ENCODE assay signal across 9 cellular contexts in the genomic region with DNA sequence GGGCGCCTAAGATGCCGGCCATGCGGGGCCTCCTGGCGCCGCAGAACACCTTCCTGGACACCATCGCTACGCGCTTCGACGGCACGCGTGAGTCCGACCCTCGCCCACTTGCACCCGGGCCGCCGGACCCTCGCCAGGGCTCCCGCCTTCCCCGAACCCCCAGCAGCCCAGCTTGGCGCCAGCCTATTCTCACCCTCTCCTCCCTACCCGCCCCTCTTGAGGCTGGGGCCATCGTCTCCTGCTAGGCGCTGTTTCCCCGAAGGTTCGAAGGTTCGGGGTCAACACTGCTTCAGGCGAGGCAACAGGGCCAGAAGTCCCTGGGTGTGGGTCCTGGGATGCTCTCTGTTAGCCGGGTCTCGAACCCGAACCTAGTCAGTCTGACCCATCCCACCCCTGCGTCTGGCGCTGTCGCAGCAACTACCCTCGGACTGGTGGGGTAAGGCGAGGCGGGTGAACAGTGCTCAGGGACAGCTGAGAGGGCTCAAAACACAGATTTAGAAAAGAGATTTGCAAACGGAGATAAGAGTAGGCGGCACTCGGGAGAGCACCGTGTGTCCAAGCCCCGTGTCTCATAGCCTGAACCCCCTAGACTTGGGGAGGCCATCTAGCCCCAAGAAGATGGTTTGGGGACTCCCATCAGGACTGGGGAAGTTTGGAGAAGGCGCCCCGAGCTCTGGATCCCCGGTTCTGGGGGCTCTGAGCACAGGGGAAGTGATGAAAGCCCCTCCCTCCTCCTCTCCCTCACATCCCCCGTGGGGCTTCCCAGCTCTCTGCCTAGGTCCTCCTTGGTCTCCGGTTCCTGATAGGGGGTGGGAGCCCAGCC. TPM values are rescaled to one million over a fixed set of nuclear protein-coding genes. Genes with fewer than 3 reads are reported as not detected.
A peak's percentile ranks its signal among the peaks of the same experiment; 100 is the strongest.
DNase-seq lines count a peak whose midpoint lies in the region; ATAC-seq and TF ChIP-seq lines count a peak whose summit lies in the region.
"Had no signal": no experiment of that assay in that cellular context is flagged by ENCODE, and none has a peak within 500 bp of the region (broad histone marks: within the 10 kb centered on the region; RNA-seq: fewer than 3 reads in every experiment).

No MANE protein-coding gene starts in this region.

- peak overlapping the region; percentile 55; the same call in 1 of the 2 replicates for H3K4me2 ChIP-seq in GM23338

- peaks cover 8 to 40% (median 19%) of the 10 kb centered on the region in 4 donors for H3K4me1 Mint-ChIP-seq in CD4-positive, alpha-beta memory T cell
- peaks cover 39% of the 10 kb centered on the region for H3K4me1 Mint-ChIP-seq in GM23338
- peaks cover 22 to 53% (median 44%) of the 10 kb centered on the region in 4 donors for H3K4me1 Mint-ChIP-seq in naive thymus-derived CD8-positive, alpha-beta T cell

- H3K4me3 Mint-ChIP-seq in CD4-positive, alpha-beta memory T cell, result peak overlapping the region; percentile 64 to 80 (median 76)
- peak overlapping the region; percentile 57 for H3K4me3 Mint-ChIP-seq in GM23338
- peak overlapping the region; percentile 68 to 83 (median 78) for H3K4me3 Mint-ChIP-seq in naive thymus-derived CD8-positive, alpha-beta T cell

- H3K36me3 ChIP-seq in CD4-positive, alpha-beta memory T cell (ENCODE audit: insufficient read depth, low read length), result no peaks in the 10 kb centered on the region
- H3K36me3 ChIP-seq in GM23338 (ENCODE audit: insufficient read depth) (no peaks in the 10 kb centered on the region; the same call in 1 of the 2 replicates), ascending aorta (no peaks in the 10 kb centered on the region)

- 0 out of 2 replicates have a peak overlapping the region, but pooled peaks have one; percentile 47 for H2AFZ ChIP-seq in GM23338

- peaks cover 0 to 1% of the 10 kb centered on the region in 2 donors for H3K36me3 Mint-ChIP-seq in CD4-positive, alpha-beta memory T cell
- H3K36me3 Mint-ChIP-seq in GM23338 (ENCODE audit: low read depth), result no peaks in the 10 kb centered on the region; the same call in 2 of the 3 replicates
- no peaks in the 10 kb centered on the region for H3K36me3 Mint-ChIP-seq in naive thymus-derived CD8-positive, alpha-beta T cell

- DNase-seq in CD4-positive, alpha-beta memory T cell, result no peak
- DNase-seq in GM23338 (ENCODE audit: low spot score) (no peak), ascending aorta (ENCODE audit: low spot score in 2 of 2) (peak in 1 of 2 donors; percentile 46)
- DNase-seq in naive thymus-derived CD8-positive, alpha-beta T cell, result no peak

- H4K20me1 ChIP-seq in GM23338 (replicated peaks; ENCODE audit: insufficient read depth), result peaks cover 4% of the 10 kb centered on the region; the same call in 1 of the 2 replicates

- CTCF ChIA-PET in CD4-positive, alpha-beta memory T cell (lab: Charles Lee; ENCODE audit: partially characterized antibody), result interaction anchor here (0.6 to 1.5 kb wide), 4 partner anchors 13 to 181 kb away, joined by 3 to 4 read pairs (median 3); no protein-coding TSS in a partner anchor

- no peak overlapping the region for H3K4me3 ChIP-seq in CD4-positive, alpha-beta memory T cell (ENCODE audit: low read length in 2 of 2)
- H3K4me3 ChIP-seq in GM23338, result peak overlapping the region; percentile 43; the same call in 1 of the 2 replicates
- H3K4me3 ChIP-seq in ascending aorta, result peak overlapping the region; percentile 51 to 72

- H3K79me2 ChIP-seq in GM23338 (replicated peaks; ENCODE audit: insufficient read depth), result no peaks in the 10 kb centered on the region

- no peaks in the 10 kb centered on the region for H3K9me2 ChIP-seq in GM23338 (ENCODE audit: insufficient read depth)

- H3K9me3 ChIP-seq in CD4-positive, alpha-beta memory T cell (ENCODE audit: control insufficient read depth in 1 of 2, low read length in 2 of 2), result no peaks in the 10 kb centered on the region
- no peaks in the 10 kb centered on the region for H3K9me3 ChIP-seq in ascending aorta

- no peak for ATAC-seq in GM23338
- ATAC-seq in naive thymus-derived CD8-positive, alpha-beta T cell, result peak in 1 of 2 donors; percentile 2
- no peak for ATAC-seq in HG02623 (IDR thresholded peaks at IDR 0.05; ENCODE audit: unreplicated experiment)
- no peak for ATAC-seq in GM21515 (IDR thresholded peaks at IDR 0.05; ENCODE audit: unreplicated experiment)
- ATAC-seq in HG03139 (IDR thresholded peaks at IDR 0.05; ENCODE audit: unreplicated experiment), result no peak
- ATAC-seq in GM18520 (IDR thresholded peaks at IDR 0.05; ENCODE audit: unreplicated experiment), result no peak

- no peak for TF ChIP-seq CTCF in GM23338 (conservative IDR thresholded peaks at IDR 0.05; ENCODE audit: low read depth in 2 of 2)
- TF ChIP-seq CTCF in ascending aorta (IDR thresholded peaks at IDR 0.05), result no peak

- H3F3A ChIP-seq in GM23338 (replicated peaks; ENCODE audit: low read depth), result no peaks in the 10 kb centered on the region

- H3K27ac Mint-ChIP-seq in CD4-positive, alpha-beta memory T cell, result peak overlapping the region in 6 of 7 donors; percentile 32 to 70 (median 64)
- no peak overlapping the region for H3K27ac Mint-ChIP-seq in GM23338
- peak overlapping the region in 9 of 10 donors; percentile 17 to 90 (median 74) for H3K27ac Mint-ChIP-seq in naive thymus-derived CD8-positive, alpha-beta T cell

- H3K9me3 Mint-ChIP-seq in CD4-positive, alpha-beta memory T cell, result no peaks in the 10 kb centered on the region
- H3K9me3 Mint-ChIP-seq in GM23338, result no peaks in the 10 kb centered on the region; the same call in 1 of the 3 replicates
- H3K9me3 Mint-ChIP-seq in naive thymus-derived CD8-positive, alpha-beta T cell, result no peaks in the 10 kb centered on the region

- H3K4me1 ChIP-seq in CD4-positive, alpha-beta memory T cell (ENCODE audit: insufficient read depth, low read length), result peaks cover 21% of the 10 kb centered on the region
- H3K4me1 ChIP-seq in GM23338 (ENCODE audit: insufficient read depth) (peaks cover 18% of the 10 kb centered on the region), ascending aorta (peaks cover 0 to 9% of the 10 kb centered on the region in 2 donors)

- peaks cover 0 to 5% of the 10 kb centered on the region in 2 donors for H3K27me3 Mint-ChIP-seq in CD4-positive, alpha-beta memory T cell
- peaks cover 91% of the 10 kb centered on the region for H3K27me3 Mint-ChIP-seq in GM23338 (ENCODE audit: insufficient read depth, low read depth, poor library complexity)
- peaks cover 0 to 5% (median 0%) of the 10 kb centered on the region in 5 donors for H3K27me3 Mint-ChIP-seq in naive thymus-derived CD8-positive, alpha-beta T cell

- no peaks in the 10 kb centered on the region for H3K27me3 ChIP-seq in CD4-positive, alpha-beta memory T cell (ENCODE audit: insufficient read depth, low read length)
- H3K27me3 ChIP-seq in GM23338 (ENCODE audit: insufficient read depth) (peaks cover 100% of the 10 kb centered on the region), ascending aorta (peaks cover 5% of the 10 kb centered on the region)

- H3K27ac ChIP-seq in CD4-positive, alpha-beta memory T cell (ENCODE audit: low read depth, low read length), result no peak overlapping the region
- H3K27ac ChIP-seq in GM23338 (ENCODE audit: low read depth) (no peak overlapping the region), ascending aorta (no peak overlapping the region)
- H3K27ac ChIP-seq: foreskin keratinocyte had no signal

- POLR2A ChIA-PET in CD4-positive, alpha-beta memory T cell (lab: Charles Lee; ENCODE audit: partially characterized antibody), result interaction anchor here (0.7 to 2.8 kb wide), 5 partner anchors 13 to 177 kb away, joined by 3 to 19 read pairs (median 3); a partner anchor contains a TSS
- POLR2A ChIA-PET in naive thymus-derived CD8-positive, alpha-beta T cell (lab: Charles Lee), result interaction anchor here (0.6 to 4.4 kb wide), 6 partner anchors 10 to 420 kb away, joined by 3 to 24 read pairs (median 4); no protein-coding TSS in a partner anchor

- intact Hi-C loops in CD4-positive, alpha-beta memory T cell (cut with micrococcal nuclease), result loop anchor here (1.0 to 2.0 kb wide), 2 partner anchors 84 to 303 kb away; a partner anchor contains a TSS
- intact Hi-C loops in ascending aorta (cut with DNase I), result no loop called here

TF ChIP-seq in GM23338, 12 proteins besides CTCF, POLR2A, EP300 and RAD21 (continues in another document):
- TF ChIP-seq JUNB (IDR thresholded peaks at IDR 0.05; ENCODE audit: unreplicated experiment), result no peak
- TF ChIP-seq POLR2AphosphoS5 (IDR thresholded peaks at IDR 0.05; ENCODE audit: low read depth), result no peak
- TF ChIP-seq EZH2 (IDR thresholded peaks at IDR 0.05; ENCODE audit: low read depth, unreplicated experiment), result peak; percentile 97

RNA-seq across cellular contexts. Expression of a gene that starts 0.8 kb away (rescaled TPM):
- 1 to 10 TPM; 1.3 to 2.4 TPM for total RNA-seq in CD4-positive, alpha-beta memory T cell
- 1 to 10 TPM in 1 of 2 donors, under 1 TPM in 1; 0.97 to 1.5 TPM for polyA plus RNA-seq in CD4-positive, alpha-beta memory T cell
- total RNA-seq in GM23338 (2014; rRNA removed; shearing (Covaris generic)), result 0.12 and 0.52 TPM in 2 replicates
- 0.21 and 0.28 TPM in 2 replicates for polyA plus RNA-seq in GM23338 (2016; fragmentation: Nextera tagmentation; extraction: Ambion mirVana)
- not detected for total RNA-seq in ascending aorta
- 1 to 10 TPM; 7.1 to 8.5 TPM for total RNA-seq in naive thymus-derived CD8-positive, alpha-beta T cell
- 1 to 10 TPM; 2.4 to 5.7 (median 3.4) TPM for polyA plus RNA-seq in naive thymus-derived CD8-positive, alpha-beta T cell

RNA-seq across cellular contexts. Expression of a gene that starts 28.3 kb away (rescaled TPM):
- 10 to 100 TPM; 77.0 to 78.4 TPM for total RNA-seq in CD4-positive, alpha-beta memory T cell
- 10 to 100 TPM; 58.0 to 59.6 TPM for polyA plus RNA-seq in CD4-positive, alpha-beta memory T cell
- 97.6 and 105 TPM in 2 replicates for total RNA-seq in GM23338 (2014; rRNA removed; shearing (Covaris generic))
- 134 and 139 TPM in 2 replicates for polyA plus RNA-seq in GM23338 (2016; fragmentation: Nextera tagmentation; extraction: Ambion mirVana)
- total RNA-seq in ascending aorta, result 66.8 TPM
- total RNA-seq in naive thymus-derived CD8-positive, alpha-beta T cell, result 10 to 100 TPM; 94.4 to 99.7 TPM
- polyA plus RNA-seq in naive thymus-derived CD8-positive, alpha-beta T cell, result 10 to 100 TPM; 52.2 to 58.0 (median 56.0) TPM

Comparison
In these comparisons a context has a peak if more than half of its experiments do, and no peak if none do; other contexts are left out.
1. H3K4me3 ChIP-seq: peak in GM23338 (single experiment) and ascending aorta (2 of 2); none in CD4-positive, alpha-beta memory T cell (0 of 2).
2. Peak in every context shown above with its lines, with median percentiles within 50 percentile points of each other: H3K4me3 Mint-ChIP-seq.